ENCODE assay signal across 8 cellular contexts in genomic region chr2:238945433-238946150, GRCh38.
A peak's percentile ranks its signal among the peaks of the same experiment; 100 is the strongest.
DNase-seq lines count a peak whose midpoint lies in the region; ATAC-seq and TF ChIP-seq lines count a peak whose summit lies in the region.

No MANE protein-coding gene starts in this region.

- H3K27ac ChIP-seq in left lung: no peak overlapping the region

- peaks cover 0 to 2% of the 10 kb centered on the region in 2 donors for H3K4me1 ChIP-seq in left lung

- no peaks in the 10 kb centered on the region for H3K9me3 ChIP-seq in left lung

- intact Hi-C loops in left lung (cut with DNase I): no loop called here

- 0 out of 2 replicates have a peak, but pooled peaks have one; percentile 28 for TF ChIP-seq CTCF in LNCAP (IDR thresholded peaks at IDR 0.05)
- TF ChIP-seq CTCF in cardiac fibroblast (IDR thresholded peaks at IDR 0.05; ENCODE audit: low read depth, low read length): peak; percentile 99
- TF ChIP-seq CTCF in left lung (IDR thresholded peaks at IDR 0.05): peak; percentile 62 to 73

- H3K36me3 ChIP-seq in left lung: no peaks in the 10 kb centered on the region

- peak; percentile 71 for DNase-seq in ELF-1 (ENCODE audit: low read depth, low spot score)
- peak; percentile 77 to 83 for DNase-seq in cardiac fibroblast (ENCODE audit: low read depth in 2 of 2)
- DNase-seq in left lung: peak in 1 of 2 donors; percentile 40
- DNase-seq in D341Med (ENCODE audit: low spot score): no peak
- no peak for DNase-seq in NCI-H2081 treated with DMSO at 0.1 percent for 48 hours (lab: John Stamatoyannopoulos, UW)

- peaks cover 0 to 14% of the 10 kb centered on the region in 2 donors for H3K27me3 ChIP-seq in left lung

- ATAC-seq in left lung (peak; percentile 92), HG03457 (IDR thresholded peaks at IDR 0.05; ENCODE audit: unreplicated experiment) (no peak), GM21423 (IDR thresholded peaks at IDR 0.05; ENCODE audit: unreplicated experiment) (no peak)

- H3K4me3 ChIP-seq in cardiac fibroblast (replicated peaks in 1 of 2; ENCODE audit: low read depth in 2 of 2, low read length in 2 of 2) (no peak overlapping the region), left lung (no peak overlapping the region)

Comparison
In these comparisons a context has a peak if more than half of its experiments do, and no peak if none do; other contexts are left out.
1. DNase-seq: peak in ELF-1 (single experiment) and cardiac fibroblast (2 of 2); none in D341Med (single experiment) and NCI-H2081 treated with DMSO at 0.1 percent for 48 hours (single experiment).
2. CTCF ChIP-seq: peak in every context shown above with its lines; median percentile 99 in cardiac fibroblast; 68 in left lung; 28 in LNCAP.